Comparison of ENCODE assay signal across 10 cellular contexts in genomic region chr11:73321342-73322110, GRCh38. TPM values are rescaled to one million over a fixed set of nuclear protein-coding genes. Genes with fewer than 3 reads are reported as not detected.
DNase-seq lines count a peak whose midpoint lies in the region; ATAC-seq and TF ChIP-seq lines count a peak whose summit lies in the region.
"Had no signal": no experiment of that assay in that cellular context is flagged by ENCODE, and none has a peak within 500 bp of the region (broad histone marks: within the 10 kb centered on the region; RNA-seq: fewer than 3 reads in every experiment).

No MANE protein-coding gene starts in this region.

- ATAC-seq in GM18511 (IDR thresholded peaks at IDR 0.05; ENCODE audit: unreplicated experiment): no peak

- H3K4me3 Mint-ChIP-seq in endothelial cell (ENCODE audit: unreplicated experiment) (peak overlapping the region; percentile 44), neural crest cell (peak overlapping the region; percentile 18)
- H3K4me3 Mint-ChIP-seq: stimulated activated naive CD8-positive, alpha-beta T cell treated with anti-CD3 and anti-CD28 coated beads, Interleukin-15, Interleukin-2, amounts not matched to agents 100 ng/mL and 50 ng/mL, for 24 hours had no signal

- H3K4me1 ChIP-seq in BLaER1: peaks cover 98% of the 10 kb centered on the region

- H3K4me2 ChIP-seq in BLaER1: peak overlapping the region; percentile 90

- H3K27me3 Mint-ChIP-seq in endothelial cell (ENCODE audit: unreplicated experiment): peaks cover 17% of the 10 kb centered on the region
- no peaks in the 10 kb centered on the region for H3K27me3 Mint-ChIP-seq in neural crest cell (ENCODE audit: low read depth)

- H3K9ac ChIP-seq in BLaER1: peak overlapping the region; percentile 36

- no peaks in the 10 kb centered on the region for H3K36me3 ChIP-seq in BLaER1

- H3K27ac ChIP-seq in BLaER1: peak overlapping the region; percentile 75

- DNase-seq in NCI-H1092 treated with DMSO at 0.1 percent for 48 hours (lab: John Stamatoyannopoulos, UW): peak; percentile 31
- peak; percentile 65 for DNase-seq in endothelial cell (ENCODE audit: low spot score)
- no peak for DNase-seq in neural crest cell (ENCODE audit: low read depth, low spot score)
- DNase-seq in NCI-H1105 (lab: John Stamatoyannopoulos, UW): no peak
- DNase-seq in OCI-M1 (lab: John Stamatoyannopoulos, UW): no peak
- no peak for DNase-seq in NCI-H2227 treated with DMSO at 0.1 percent for 48 hours (lab: John Stamatoyannopoulos, UW)
- DNase-seq: activated CD4-positive, CD25-positive, alpha-beta regulatory T cell treated with anti-CD3 and anti-CD28 coated beads, Interleukin-2, amount 50 U/mL, for 72 hours had no signal

- H3K4me3 ChIP-seq in BLaER1: 0 out of 2 replicates have a peak overlapping the region, but pooled peaks have one; percentile 25

- H4K20me1 ChIP-seq in BLaER1: no peaks in the 10 kb centered on the region

- H3K36me3 Mint-ChIP-seq in endothelial cell (ENCODE audit: low read depth, unreplicated experiment): peaks cover 33% of the 10 kb centered on the region
- H3K36me3 Mint-ChIP-seq in neural crest cell (ENCODE audit: low read depth): peaks cover 3% of the 10 kb centered on the region

- no peak for TF ChIP-seq CTCF in endothelial cell (IDR thresholded peaks at IDR 0.05; ENCODE audit: unreplicated experiment)
- no peak for TF ChIP-seq CTCF in neural crest cell (conservative IDR thresholded peaks at IDR 0.05)

- no peaks in the 10 kb centered on the region for H3K9me3 Mint-ChIP-seq in endothelial cell (ENCODE audit: unreplicated experiment)
- H3K9me3 Mint-ChIP-seq in neural crest cell: no peaks in the 10 kb centered on the region
- H3K9me3 Mint-ChIP-seq: stimulated activated naive CD8-positive, alpha-beta T cell treated with anti-CD3 and anti-CD28 coated beads, Interleukin-15, Interleukin-2, amounts not matched to agents 100 ng/mL and 50 ng/mL, for 24 hours had no signal

- H3K27ac Mint-ChIP-seq in endothelial cell (ENCODE audit: unreplicated experiment): peak overlapping the region; percentile 99
- peak overlapping the region; percentile 82 for H3K27ac Mint-ChIP-seq in neural crest cell (ENCODE audit: unreplicated experiment)
- H3K27ac Mint-ChIP-seq: stimulated activated naive CD8-positive, alpha-beta T cell treated with anti-CD3 and anti-CD28 coated beads, Interleukin-15, Interleukin-2, amounts not matched to agents 100 ng/mL and 50 ng/mL, for 24 hours had no signal

- H3K27me3 ChIP-seq in BLaER1: no peaks in the 10 kb centered on the region

- H3K4me1 Mint-ChIP-seq in endothelial cell (ENCODE audit: unreplicated experiment) (peaks cover 57% of the 10 kb centered on the region), neural crest cell (peaks cover 63% of the 10 kb centered on the region)

- no peaks in the 10 kb centered on the region for H3K9me3 ChIP-seq in BLaER1

RNA-seq across cellular contexts. Expression of gene ARHGEF17, which starts 13.4 kb away (rescaled TPM):
- total RNA-seq in endothelial cell (ENCODE audit: unreplicated experiment) (93.3 TPM), neural crest cell (51.3 and 55.7 TPM in 2 replicates)

RNA-seq across cellular contexts. Expression of gene P2RY6, which starts 49.4 kb away (rescaled TPM):
- total RNA-seq in endothelial cell (ENCODE audit: unreplicated experiment): 0.74 TPM
- total RNA-seq in neural crest cell: not detected in 2 replicates

RNA-seq across cellular contexts. Expression of gene RELT, which starts 54.7 kb away (rescaled TPM):
- total RNA-seq in endothelial cell (ENCODE audit: unreplicated experiment) (15.2 TPM), neural crest cell (18.4 and 20.9 TPM in 2 replicates)

Comparison
In these comparisons a context has a peak if more than half of its experiments do, and no peak if none do; other contexts are left out.
1. DNase-seq: peak in NCI-H1092 treated with DMSO at 0.1 percent for 48 hours (single experiment) and endothelial cell (single experiment); none in neural crest cell (single experiment), NCI-H1105 (single experiment), OCI-M1 (single experiment) and NCI-H2227 treated with DMSO at 0.1 percent for 48 hours (single experiment).